Comparison of ENCODE assay signal across 15 cellular contexts in the genomic region with DNA sequence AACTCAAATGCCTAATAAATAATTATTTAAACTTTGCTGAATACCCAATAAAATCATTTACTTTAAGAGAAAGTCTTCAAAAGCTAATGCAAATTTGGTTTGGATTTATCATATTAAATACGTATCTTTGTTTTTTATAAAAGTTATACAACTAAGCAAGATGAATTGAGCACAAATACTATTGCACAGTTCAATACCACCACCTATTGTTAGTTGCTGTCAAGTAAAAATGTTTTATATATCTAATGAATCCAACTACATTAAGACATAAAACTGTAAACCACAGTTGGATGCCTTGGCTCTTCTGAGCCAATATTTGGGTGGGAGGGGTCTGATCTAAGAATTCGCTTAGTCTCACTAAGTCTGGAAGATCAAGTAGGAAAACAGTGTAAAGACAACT. TPM values are rescaled to one million over a fixed set of nuclear protein-coding genes. Genes with fewer than 3 reads are reported as not detected.
DNase-seq lines count a peak whose midpoint lies in the region; ATAC-seq and TF ChIP-seq lines count a peak whose summit lies in the region.
"Had no signal": no experiment of that assay in that cellular context is flagged by ENCODE, and none has a peak within 500 bp of the region (broad histone marks: within the 10 kb centered on the region; RNA-seq: fewer than 3 reads in every experiment).

No MANE protein-coding gene starts in this region.

- no peaks in the 10 kb centered on the region for H3K27me3 ChIP-seq in liver (ENCODE audit: control insufficient read depth in 4 of 4, insufficient read depth in 4 of 4, low read length in 3 of 4)
- H3K27me3 ChIP-seq: vagina had no signal

- H3K27ac ChIP-seq in liver (ENCODE audit: low read depth in 1 of 2, low read length in 2 of 2) = no peak overlapping the region
- H3K27ac ChIP-seq: vagina had no signal

- H3K4me1 ChIP-seq in liver (ENCODE audit: control insufficient read depth in 4 of 4, insufficient read depth in 4 of 4, low read length in 3 of 4) = no peaks in the 10 kb centered on the region

- ATAC-seq in activated T-helper 17 cell treated with anti-CD3 and anti-CD28 coated beads, Interleukin-2, amount 50 U/mL, for 72 hours (replicated peaks) = no peak
- ATAC-seq: CD8-positive, alpha-beta T cell had no signal

- H3K36me3 Mint-ChIP-seq in activated T-helper 17 cell treated with anti-CD3 and anti-CD28 coated beads, Interleukin-2, amount 50 U/mL, for 72 hours (ENCODE audit: low read depth) = peaks cover 5% of the 10 kb centered on the region

- 77% methylated on average over 2 of the region's 2 CpGs for WGBS in liver

- peak overlapping the region; percentile 29 for H3K4me3 Mint-ChIP-seq in activated T-helper 17 cell treated with anti-CD3 and anti-CD28 coated beads, Interleukin-2, amount 50 U/mL, for 72 hours
- H3K4me3 Mint-ChIP-seq: CD8-positive, alpha-beta T cell had no signal

- no peak for TF ChIP-seq CTCF in liver (IDR thresholded peaks at IDR 0.05; ENCODE audit: low read depth, low read length, missing input control)

- H3K36me3 ChIP-seq in liver (ENCODE audit: control insufficient read depth in 4 of 4, insufficient read depth in 3 of 4, low read depth in 1 of 4, low read length in 3 of 4) = no peaks in the 10 kb centered on the region
- H3K36me3 ChIP-seq: vagina had no signal

- H3K9ac ChIP-seq in liver (ENCODE audit: low read depth in 1 of 2, low read length in 2 of 2) = no peak overlapping the region

- DNase-seq in AML-193 (lab: John Stamatoyannopoulos, UW) = peak; percentile 33 to 43
- peak; percentile 25 for DNase-seq in HT-29 (ENCODE audit: low spot score)
- no peak for DNase-seq in AG08395 (ENCODE audit: low spot score)
- no peak for DNase-seq in NCI-H345 (lab: John Stamatoyannopoulos, UW)
- DNase-seq in NCI-H2029 treated with DMSO at 0.1 percent for 48 hours (lab: John Stamatoyannopoulos, UW) = no peak
- DNase-seq: activated naive CD4-positive, alpha-beta T cell treated with anti-CD3 and anti-CD28 coated beads, Interleukin-2, amount 50 U/mL, for 16 hours; CD8-positive, alpha-beta T cell; EL; NCI-H524; nucleus accumbens; RPMI8226; stimulated activated naive CD4-positive, alpha-beta T cell treated with Interleukin-2 at 50 U/mL for 16 hours had no signal

- no peaks in the 10 kb centered on the region for H3K9me3 ChIP-seq in liver (ENCODE audit: control insufficient read depth in 4 of 4, low read length in 3 of 4)
- H3K9me3 ChIP-seq: vagina had no signal

- no peak overlapping the region for H3K27ac Mint-ChIP-seq in activated T-helper 17 cell treated with anti-CD3 and anti-CD28 coated beads, Interleukin-2, amount 50 U/mL, for 72 hours
- H3K27ac Mint-ChIP-seq: CD8-positive, alpha-beta T cell had no signal

- TF ChIP-seq RAD21 in liver (IDR thresholded peaks at IDR 0.05) = peak; percentile 54 to 60

- no peaks in the 10 kb centered on the region for H3K27me3 Mint-ChIP-seq in activated T-helper 17 cell treated with anti-CD3 and anti-CD28 coated beads, Interleukin-2, amount 50 U/mL, for 72 hours

- no peaks in the 10 kb centered on the region for H3K9me3 Mint-ChIP-seq in activated T-helper 17 cell treated with anti-CD3 and anti-CD28 coated beads, Interleukin-2, amount 50 U/mL, for 72 hours
- H3K9me3 Mint-ChIP-seq: CD8-positive, alpha-beta T cell had no signal

- no peak overlapping the region for H3K4me3 ChIP-seq in liver (ENCODE audit: low read depth in 1 of 3, low read length in 3 of 3)
- H3K4me3 ChIP-seq: vagina had no signal

- no peaks in the 10 kb centered on the region for H3K4me1 Mint-ChIP-seq in activated T-helper 17 cell treated with anti-CD3 and anti-CD28 coated beads, Interleukin-2, amount 50 U/mL, for 72 hours

TF ChIP-seq in liver, 16 proteins besides CTCF, POLR2A, EP300 and RAD21:
- no peak for TF ChIP-seq JUND (IDR thresholded peaks at IDR 0.05)
- TF ChIP-seq, protein P1, sequence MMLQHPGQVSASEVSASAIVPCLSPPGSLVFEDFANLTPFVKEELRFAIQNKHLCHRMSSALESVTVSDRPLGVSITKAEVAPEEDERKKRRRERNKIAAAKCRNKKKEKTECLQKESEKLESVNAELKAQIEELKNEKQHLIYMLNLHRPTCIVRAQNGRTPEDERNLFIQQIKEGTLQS (IDR thresholded peaks at IDR 0.05) = no peak
- TF ChIP-seq HNF4G (IDR thresholded peaks at IDR 0.05) = no peak
- TF ChIP-seq EGR1 (IDR thresholded peaks at IDR 0.05; ENCODE audit: low read depth in 2 of 2) = no peak
- TF ChIP-seq TAF1 (conservative IDR thresholded peaks at IDR 0.05) = no peak
- TF ChIP-seq NR2F2 (IDR thresholded peaks at IDR 0.05) = no peak
- TF ChIP-seq MAX (IDR thresholded peaks at IDR 0.05) = no peak
- TF ChIP-seq FOXA1 (IDR thresholded peaks at IDR 0.05) = no peak
- TF ChIP-seq, protein P2, sequence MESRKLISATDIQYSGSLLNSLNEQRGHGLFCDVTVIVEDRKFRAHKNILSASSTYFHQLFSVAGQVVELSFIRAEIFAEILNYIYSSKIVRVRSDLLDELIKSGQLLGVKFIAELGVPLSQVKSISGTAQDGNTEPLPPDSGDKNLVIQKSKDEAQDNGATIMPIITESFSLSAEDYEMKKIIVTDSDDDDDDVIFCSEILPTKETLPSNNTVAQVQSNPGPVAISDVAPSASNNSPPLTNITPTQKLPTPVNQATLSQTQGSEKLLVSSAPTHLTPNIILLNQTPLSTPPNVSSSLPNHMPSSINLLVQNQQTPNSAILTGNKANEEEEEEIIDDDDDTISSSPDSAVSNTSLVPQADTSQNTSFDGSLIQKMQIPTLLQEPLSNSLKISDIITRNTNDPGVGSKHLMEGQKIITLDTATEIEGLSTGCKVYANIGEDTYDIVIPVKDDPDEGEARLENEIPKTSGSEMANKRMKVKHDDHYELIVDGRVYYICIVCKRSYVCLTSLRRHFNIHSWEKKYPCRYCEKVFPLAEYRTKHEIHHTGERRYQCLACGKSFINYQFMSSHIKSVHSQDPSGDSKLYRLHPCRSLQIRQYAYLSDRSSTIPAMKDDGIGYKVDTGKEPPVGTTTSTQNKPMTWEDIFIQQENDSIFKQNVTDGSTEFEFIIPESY (IDR thresholded peaks at IDR 0.05) = no peak
- TF ChIP-seq REST (IDR thresholded peaks at IDR 0.05) = no peak

RNA-seq across cellular contexts. Expression of gene FBXL20, which starts 7.7 kb away (rescaled TPM):
- total RNA-seq in HT-29 (2014; rRNA removed; shearing (Covaris generic)) = 3.3 and 4.7 TPM in 2 replicates
- 10 to 100 TPM; 20.2 to 20.7 TPM for total RNA-seq in activated T-helper 17 cell treated with anti-CD3 and anti-CD28 coated beads, Interleukin-2, amount 50 U/mL, for 72 hours
- total RNA-seq in liver = 1 to 10 TPM; 7.9 to 8.4 TPM
- 1 to 10 TPM; 1.6 to 2.5 TPM for polyA plus RNA-seq in liver

RNA-seq across cellular contexts. Expression of gene MED1, which starts 57.3 kb away (rescaled TPM):
- 12.0 and 13.4 TPM in 2 replicates for total RNA-seq in HT-29 (2014; rRNA removed; shearing (Covaris generic))
- total RNA-seq in activated T-helper 17 cell treated with anti-CD3 and anti-CD28 coated beads, Interleukin-2, amount 50 U/mL, for 72 hours = 10 to 100 TPM; 50.4 to 69.0 TPM
- 10 to 100 TPM; 12.0 to 19.3 TPM for total RNA-seq in liver
- 1 to 10 TPM; 4.4 to 6.2 TPM for polyA plus RNA-seq in liver

Comparison
In these comparisons a context has a peak if more than half of its experiments do, and no peak if none do; other contexts are left out.
1. DNase-seq: peak in AML-193 (2 of 2) and HT-29 (single experiment); none in AG08395 (single experiment), NCI-H345 (single experiment) and NCI-H2029 treated with DMSO at 0.1 percent for 48 hours (single experiment).